Comparison of ENCODE assay signal across 16 cellular contexts in the genomic region with DNA sequence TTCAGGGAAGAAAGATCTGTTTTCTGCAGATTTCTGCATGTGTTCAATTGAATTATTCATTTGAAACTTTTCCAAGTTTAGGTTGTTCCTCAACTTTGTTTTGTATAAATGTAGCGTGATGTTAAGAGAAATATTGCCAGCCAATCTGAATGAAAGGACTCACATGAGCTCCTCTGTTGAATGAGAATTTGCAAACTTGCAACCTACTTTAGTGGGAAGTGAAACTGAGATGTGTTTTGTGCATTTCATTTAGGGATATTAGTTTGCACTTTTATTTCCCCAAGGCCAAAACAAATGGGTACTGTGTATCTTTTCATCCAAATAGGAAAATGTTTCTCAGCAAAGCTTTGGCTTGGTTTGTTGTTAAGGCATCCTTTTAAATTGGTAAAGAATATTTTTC.
DNase-seq lines count a peak whose midpoint lies in the region; ATAC-seq and TF ChIP-seq lines count a peak whose summit lies in the region.
"Had no signal": no experiment of that assay in that cellular context is flagged by ENCODE, and none has a peak within 500 bp of the region (broad histone marks: within the 10 kb centered on the region; RNA-seq: fewer than 3 reads in every experiment).

No MANE protein-coding gene starts in this region.

- H3K36me3 Mint-ChIP-seq in CD14-positive monocyte, result no peaks in the 10 kb centered on the region
- no peaks in the 10 kb centered on the region for H3K36me3 Mint-ChIP-seq in natural killer cell

- WGBS in gastroesophageal sphincter (ENCODE audit: low coverage in 1 of 2), 2 donors, result 33 to 50% methylated on average over 1 of the region's 1 CpG
- WGBS in mesendoderm (ENCODE audit: extremely low coverage, insufficient coverage, low lambda C conversion rate), result no CpG with 5 or more reads among the region's 1 CpG

- no peak for TF ChIP-seq POLR2A in gastroesophageal sphincter (IDR thresholded peaks at IDR 0.05)

- no peak overlapping the region for H3K56ac ChIP-seq in mesendoderm (ENCODE audit: low read length)

- H3K27me3 Mint-ChIP-seq in CD14-positive monocyte (ENCODE audit: low read depth in 3 of 3) (no peaks in the 10 kb centered on the region), natural killer cell (ENCODE audit: low read depth in 2 of 2) (no peaks in the 10 kb centered on the region)

- H3K4me3 ChIP-seq in gastroesophageal sphincter (no peak overlapping the region), mesendoderm (ENCODE audit: low read length) (no peak overlapping the region)
- H3K4me3 ChIP-seq: prostate gland, tibial artery had no signal

- H3K4ac ChIP-seq in mesendoderm (ENCODE audit: low read depth, low read length), result no peak overlapping the region

- H3K79me1 ChIP-seq in mesendoderm (ENCODE audit: low read length), result no peaks in the 10 kb centered on the region

- no peak overlapping the region for H3K9ac ChIP-seq in mesendoderm (ENCODE audit: low read length)
- H3K9ac ChIP-seq: KMS-11 had no signal

- H3K79me2 ChIP-seq in mesendoderm (ENCODE audit: control insufficient read depth, insufficient read depth, low read length), result no peaks in the 10 kb centered on the region

- no peak overlapping the region for H4K8ac ChIP-seq in mesendoderm (ENCODE audit: low read depth, low read length)

- H3K36me3 ChIP-seq in gastroesophageal sphincter, result no peaks in the 10 kb centered on the region
- no peaks in the 10 kb centered on the region for H3K36me3 ChIP-seq in mesendoderm (ENCODE audit: control insufficient read depth, insufficient read depth, low read length)
- H3K36me3 ChIP-seq: prostate gland, tibial artery had no signal

- no peak overlapping the region for H2AK5ac ChIP-seq in mesendoderm (ENCODE audit: low read length)

- DNase-seq in CD14-positive monocyte (ENCODE audit: low spot score), result no peak
- peak; percentile 75 for DNase-seq in NCI-H446 treated with DMSO at 0.1 percent for 48 hours (lab: John Stamatoyannopoulos, UW)
- DNase-seq in natural killer cell, result no peak
- no peak for DNase-seq in mesendoderm
- no peak for DNase-seq in SHP77 (lab: John Stamatoyannopoulos, UW)
- DNase-seq: amniotic stem cell, left cardiac atrium, NCI-H2107, SW 1271, tibial artery had no signal

- no peak for TF ChIP-seq EP300 in gastroesophageal sphincter (IDR thresholded peaks at IDR 0.05)

- TF ChIP-seq CTCF in CD14-positive monocyte (IDR thresholded peaks at IDR 0.05) (no peak), natural killer cell (IDR thresholded peaks at IDR 0.05) (no peak), gastroesophageal sphincter (IDR thresholded peaks at IDR 0.05) (no peak)

- peak; percentile 52 for ATAC-seq in GM19328 (IDR thresholded peaks at IDR 0.05; ENCODE audit: unreplicated experiment)
- peak; percentile 71 for ATAC-seq in HG02870 (IDR thresholded peaks at IDR 0.05; ENCODE audit: unreplicated experiment)
- no peak for ATAC-seq in natural killer cell
- ATAC-seq in gastroesophageal sphincter, result no peak
- ATAC-seq: left cardiac atrium had no signal

- H3K4me1 ChIP-seq in gastroesophageal sphincter (no peaks in the 10 kb centered on the region), mesendoderm (ENCODE audit: control insufficient read depth, low read depth, low read length) (no peaks in the 10 kb centered on the region)
- H3K4me1 ChIP-seq: prostate gland, tibial artery had no signal

- intact Hi-C loops in CD14-positive monocyte (cut with micrococcal nuclease), result loop anchor here in 1 of 2 donors (10.0 kb wide), 1 partner anchor 252 kb away; the partner anchor contains the start of gene PPP3CA
- intact Hi-C loops in natural killer cell (cut with micrococcal nuclease), result loop anchor here (1.0 to 5.0 kb wide), 2 partner anchors 249 to 427 kb away; partner anchors contain the start of gene PPP3CA

- H3K18ac ChIP-seq in mesendoderm (ENCODE audit: low read length), result no peak overlapping the region

- H2BK15ac ChIP-seq in mesendoderm (replicated peaks; ENCODE audit: low read depth), result no peak overlapping the region

- H3K4me3 Mint-ChIP-seq in CD14-positive monocyte (no peak overlapping the region), natural killer cell (no peak overlapping the region)
- H3K4me3 Mint-ChIP-seq: activated T-cell treated with anti-CD3 and anti-CD28 coated beads, Interleukin-2, amount 50 U/mL, for 72 hours had no signal

- H3K23ac ChIP-seq in mesendoderm (ENCODE audit: low read length), result no peak overlapping the region

- H4K5ac ChIP-seq in mesendoderm (ENCODE audit: low read length), result no peak overlapping the region

- H3K27me3 ChIP-seq in gastroesophageal sphincter, result no peaks in the 10 kb centered on the region
- H3K27me3 ChIP-seq in mesendoderm (ENCODE audit: insufficient read depth, low read length, poor library complexity), result no peaks in the 10 kb centered on the region
- H3K27me3 ChIP-seq: tibial artery had no signal

- H3K9me3 ChIP-seq in gastroesophageal sphincter, result no peaks in the 10 kb centered on the region
- H3K9me3 ChIP-seq: prostate gland, tibial artery had no signal

- H3K9me3 Mint-ChIP-seq in CD14-positive monocyte, result peaks cover 0 to 3% (median 0%) of the 10 kb centered on the region in 7 donors
- H3K9me3 Mint-ChIP-seq in natural killer cell, result no peaks in the 10 kb centered on the region
- H3K9me3 Mint-ChIP-seq: activated T-cell treated with anti-CD3 and anti-CD28 coated beads, Interleukin-2, amount 50 U/mL, for 72 hours had no signal

- H3K27ac ChIP-seq in gastroesophageal sphincter (no peak overlapping the region), mesendoderm (ENCODE audit: low read depth, low read length) (no peak overlapping the region)
- H3K27ac ChIP-seq: KMS-11, prostate gland, tibial artery had no signal

- H3K27ac Mint-ChIP-seq in CD14-positive monocyte (peak overlapping the region in 5 of 7 donors; percentile 21 to 64 (median 55)), natural killer cell (no peak overlapping the region)
- H3K27ac Mint-ChIP-seq: activated T-cell treated with anti-CD3 and anti-CD28 coated beads, Interleukin-2, amount 50 U/mL, for 72 hours had no signal

- H3K4me2 ChIP-seq in mesendoderm (ENCODE audit: low read length), result no peak overlapping the region
- H3K4me2 ChIP-seq: KMS-11 had no signal

- H2BK5ac ChIP-seq in mesendoderm (ENCODE audit: low read length), result no peak overlapping the region

- H3K4me1 Mint-ChIP-seq in CD14-positive monocyte (peaks cover 35% of the 10 kb centered on the region), natural killer cell (no peaks in the 10 kb centered on the region)

- H2BK120ac ChIP-seq in mesendoderm (ENCODE audit: low read depth, low read length), result no peak overlapping the region

Comparison
In these comparisons a context has a peak if more than half of its experiments do, and no peak if none do; other contexts are left out.
1. H3K27ac Mint-ChIP-seq: peak in CD14-positive monocyte (5 of 7); none in natural killer cell (0 of 2).
2. ATAC-seq: peak in GM19328 (single experiment) and HG02870 (single experiment); none in natural killer cell (0 of 3) and gastroesophageal sphincter (single experiment).